16 cellular contexts compared by ENCODE assay signal in genomic region chr15:65940618-65940909, GRCh38.
DNase-seq lines count a peak whose midpoint lies in the region; ATAC-seq and TF ChIP-seq lines count a peak whose summit lies in the region.
"Had no signal": no experiment of that assay in that cellular context is flagged by ENCODE, and none has a peak within 500 bp of the region (broad histone marks: within the 10 kb centered on the region; RNA-seq: fewer than 3 reads in every experiment).

No MANE protein-coding gene starts in this region.

- peak; percentile 66 for ATAC-seq in RWPE2 (ENCODE audit: low read depth)
- peak; percentile 61 for ATAC-seq in foreskin keratinocyte
- peak; percentile 31 to 64 for ATAC-seq in gastrocnemius medialis
- ATAC-seq in activated CD8-positive, alpha-beta T cell treated with anti-CD3 and anti-CD28 coated beads for 36 hours, result no peak

- peaks cover 4% of the 10 kb centered on the region for H3K4me1 Mint-ChIP-seq in activated CD8-positive, alpha-beta T cell treated with anti-CD3 and anti-CD28 coated beads for 36 hours (ENCODE audit: low read depth)
- H3K4me1 Mint-ChIP-seq: nephron had no signal

- no peaks in the 10 kb centered on the region for H3K36me3 ChIP-seq in RWPE2 (ENCODE audit: low read depth)
- H3K36me3 ChIP-seq in gastrocnemius medialis, result no peaks in the 10 kb centered on the region

- in situ Hi-C loops in gastrocnemius medialis (cut with MboI; ENCODE audit: low sequenced_read_pairs in 4 of 4), result no loop called here

- peaks cover 19% of the 10 kb centered on the region for H3K4me1 ChIP-seq in RWPE2 (ENCODE audit: insufficient read depth, poor library complexity, severe bottlenecking)
- no peaks in the 10 kb centered on the region for H3K4me1 ChIP-seq in foreskin keratinocyte
- peaks cover 8 to 13% of the 10 kb centered on the region in 2 donors for H3K4me1 ChIP-seq in gastrocnemius medialis
- H3K4me1 ChIP-seq: Caco-2 had no signal

- POLR2A ChIA-PET in activated CD8-positive, alpha-beta T cell treated with anti-CD3 and anti-CD28 coated beads for 36 hours (lab: Charles Lee), result no interaction called here

- no peak overlapping the region for H3K4me3 Mint-ChIP-seq in activated CD8-positive, alpha-beta T cell treated with anti-CD3 and anti-CD28 coated beads for 36 hours
- H3K4me3 Mint-ChIP-seq: nephron; T-helper 2 cell treated with Interferon-gamma antibody and Interleukin-4, amounts not matched to agents 5 μg/mL and 100 μg/mL, for 36 hours had no signal

- DNase-seq in DMS53 treated with DMSO at 0.1 percent for 48 hours (lab: John Stamatoyannopoulos, UW; ENCODE audit: unreplicated experiment), result peak; percentile 89
- DNase-seq in DMS53 (lab: John Stamatoyannopoulos, UW), result no peak
- DNase-seq in RWPE2 (ENCODE audit: low spot score), result no peak
- peak in 1 of 2 donors; percentile 24 for DNase-seq in foreskin keratinocyte
- no peak for DNase-seq in gastrocnemius medialis
- DNase-seq in stimulated activated naive CD4-positive, alpha-beta T cell (lab: John Stamatoyannopoulos, UW), result no peak
- no peak for DNase-seq in nucleus accumbens (lab: John Stamatoyannopoulos, UW)
- DNase-seq in activated CD8-positive, alpha-beta T cell treated with anti-CD3 and anti-CD28 coated beads for 36 hours, result no peak
- DNase-seq: activated CD4-positive, alpha-beta T cell treated with anti-CD3 and anti-CD28 coated beads, Interleukin-2, amount 50 U/mL, for 1 hour; activated effector memory CD4-positive, alpha-beta T cell treated with Interleukin-2 at 50 U/mL for 16 hours; Caco-2; NCI-H2227 treated with DMSO at 0.1 percent for 48 hours had no signal

- TF ChIP-seq CTCF in RWPE2 (IDR thresholded peaks at IDR 0.05; ENCODE audit: poor library complexity, severe bottlenecking), result no peak
- TF ChIP-seq CTCF in foreskin keratinocyte (conservative IDR thresholded peaks at IDR 0.05), result no peak
- TF ChIP-seq CTCF in gastrocnemius medialis (IDR thresholded peaks at IDR 0.05 in 4 of 5, conservative IDR thresholded peaks at IDR 0.05 in 1 of 5), result no peak
- no peak for TF ChIP-seq CTCF in activated CD8-positive, alpha-beta T cell treated with anti-CD3 and anti-CD28 coated beads for 36 hours (IDR thresholded peaks at IDR 0.05)

- H3K9me3 ChIP-seq in RWPE2 (ENCODE audit: severe bottlenecking), result no peaks in the 10 kb centered on the region
- no peaks in the 10 kb centered on the region for H3K9me3 ChIP-seq in gastrocnemius medialis
- H3K9me3 ChIP-seq: Caco-2 had no signal

- no peak overlapping the region for H3K27ac Mint-ChIP-seq in activated CD8-positive, alpha-beta T cell treated with anti-CD3 and anti-CD28 coated beads for 36 hours
- H3K27ac Mint-ChIP-seq: nephron; T-helper 2 cell treated with Interferon-gamma antibody and Interleukin-4, amounts not matched to agents 5 μg/mL and 100 μg/mL, for 36 hours had no signal

- H3K27me3 Mint-ChIP-seq in activated CD8-positive, alpha-beta T cell treated with anti-CD3 and anti-CD28 coated beads for 36 hours, result peaks cover 2% of the 10 kb centered on the region

- CTCF ChIA-PET in activated CD8-positive, alpha-beta T cell treated with anti-CD3 and anti-CD28 coated beads for 36 hours (lab: Charles Lee), result no interaction called here

- intact Hi-C loops in gastrocnemius medialis (cut with DNase I; ENCODE audit: low total_unique reads), result no loop called here
- intact Hi-C loops in activated CD8-positive, alpha-beta T cell treated with anti-CD3 and anti-CD28 coated beads for 36 hours (cut with micrococcal nuclease), result no loop called here

- no peaks in the 10 kb centered on the region for H3K9me3 Mint-ChIP-seq in activated CD8-positive, alpha-beta T cell treated with anti-CD3 and anti-CD28 coated beads for 36 hours
- H3K9me3 Mint-ChIP-seq: nephron; T-helper 2 cell treated with Interferon-gamma antibody and Interleukin-4, amounts not matched to agents 5 μg/mL and 100 μg/mL, for 36 hours had no signal

- H3K4me3 ChIP-seq in RWPE2 (ENCODE audit: severe bottlenecking) (no peak overlapping the region), gastrocnemius medialis (no peak overlapping the region)
- H3K4me3 ChIP-seq: skin epidermis had no signal

- H3K27me3 ChIP-seq in RWPE2 (ENCODE audit: insufficient read depth, poor library complexity, severe bottlenecking), result no peaks in the 10 kb centered on the region
- no peaks in the 10 kb centered on the region for H3K27me3 ChIP-seq in foreskin keratinocyte
- no peaks in the 10 kb centered on the region for H3K27me3 ChIP-seq in gastrocnemius medialis

- H3K36me3 Mint-ChIP-seq in activated CD8-positive, alpha-beta T cell treated with anti-CD3 and anti-CD28 coated beads for 36 hours (ENCODE audit: low read depth), result no peaks in the 10 kb centered on the region

- no peak for TF ChIP-seq POLR2A in gastrocnemius medialis (IDR thresholded peaks at IDR 0.05)

- H3K27ac ChIP-seq in RWPE2 (ENCODE audit: poor library complexity, severe bottlenecking), result peak overlapping the region; percentile 73
- H3K27ac ChIP-seq in foreskin keratinocyte, result no peak overlapping the region
- H3K27ac ChIP-seq in gastrocnemius medialis, result peak overlapping the region in 1 of 4 donors; percentile 49
- H3K27ac ChIP-seq: 22Rv1, skin epidermis had no signal
